ENCODE assay signal across 11 cellular contexts in the genomic region with DNA sequence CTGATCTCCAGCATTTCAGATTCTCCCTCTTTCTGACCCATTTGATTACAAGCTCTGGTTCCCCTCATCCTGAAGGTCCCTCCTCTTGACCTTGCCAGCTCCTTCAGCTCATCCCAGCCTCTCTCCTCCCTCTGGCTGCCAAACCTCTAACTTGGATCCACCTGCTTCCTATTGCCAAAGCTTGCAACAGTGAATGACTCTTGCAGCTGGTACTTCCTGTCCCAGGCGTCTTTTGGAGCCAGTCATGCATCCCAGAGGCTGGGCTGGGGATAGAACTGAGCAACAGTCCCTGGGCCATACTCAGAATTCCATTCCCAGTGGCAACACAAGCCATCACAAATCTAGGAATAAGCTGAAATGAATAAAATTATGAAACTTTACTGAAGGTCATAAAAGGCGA. TPM values are rescaled to one million over a fixed set of nuclear protein-coding genes. Genes with fewer than 3 reads are reported as not detected.
A peak's percentile ranks its signal among the peaks of the same experiment; 100 is the strongest.
DNase-seq lines count a peak whose midpoint lies in the region; ATAC-seq and TF ChIP-seq lines count a peak whose summit lies in the region.
"Had no signal": no experiment of that assay in that cellular context is flagged by ENCODE, and none has a peak within 500 bp of the region (broad histone marks: within the 10 kb centered on the region; RNA-seq: fewer than 3 reads in every experiment).

No MANE protein-coding gene starts in this region.

- H3K9me3 ChIP-seq in CD4-positive, CD25-positive, alpha-beta regulatory T cell (ENCODE audit: control insufficient read depth in 2 of 2, low read length in 2 of 2): no peaks in the 10 kb centered on the region
- H3K9me3 ChIP-seq: suprapubic skin had no signal

- H3K4me3 Mint-ChIP-seq in CD4-positive, CD25-positive, alpha-beta regulatory T cell: no peak overlapping the region
- no peak overlapping the region for H3K4me3 Mint-ChIP-seq in chondrocyte (ENCODE audit: unreplicated experiment)
- H3K4me3 Mint-ChIP-seq: activated naive CD8-positive, alpha-beta T cell treated with anti-CD3 and anti-CD28 coated beads for 36 hours had no signal

- peaks cover 0 to 2% (median 0%) of the 10 kb centered on the region in 7 donors for H3K9me3 Mint-ChIP-seq in CD4-positive, CD25-positive, alpha-beta regulatory T cell
- H3K9me3 Mint-ChIP-seq in chondrocyte (ENCODE audit: low read depth): peaks cover 3% of the 10 kb centered on the region
- H3K9me3 Mint-ChIP-seq: activated naive CD8-positive, alpha-beta T cell treated with anti-CD3 and anti-CD28 coated beads for 36 hours had no signal

- H3K27me3 ChIP-seq in CD4-positive, CD25-positive, alpha-beta regulatory T cell (ENCODE audit: control insufficient read depth, insufficient read depth, low read length): no peaks in the 10 kb centered on the region
- H3K27me3 ChIP-seq: suprapubic skin had no signal

- peaks cover 21% of the 10 kb centered on the region for H3K4me1 ChIP-seq in CD4-positive, CD25-positive, alpha-beta regulatory T cell (ENCODE audit: control insufficient read depth, insufficient read depth, low read length, poor library complexity, severe bottlenecking)

- ATAC-seq in CD4-positive, CD25-positive, alpha-beta regulatory T cell (ENCODE audit: low read depth in 2 of 2): no peak
- ATAC-seq in GM21390 (IDR thresholded peaks at IDR 0.05; ENCODE audit: unreplicated experiment): no peak

- peaks cover 7% of the 10 kb centered on the region for H3K27me3 Mint-ChIP-seq in CD4-positive, CD25-positive, alpha-beta regulatory T cell
- H3K27me3 Mint-ChIP-seq in chondrocyte (ENCODE audit: low read depth): no peaks in the 10 kb centered on the region
- H3K27me3 Mint-ChIP-seq: activated naive CD8-positive, alpha-beta T cell treated with anti-CD3 and anti-CD28 coated beads for 36 hours had no signal

- H3K36me3 Mint-ChIP-seq in CD4-positive, CD25-positive, alpha-beta regulatory T cell: no peaks in the 10 kb centered on the region
- H3K36me3 Mint-ChIP-seq in chondrocyte (ENCODE audit: low read depth): no peaks in the 10 kb centered on the region
- H3K36me3 Mint-ChIP-seq: activated naive CD8-positive, alpha-beta T cell treated with anti-CD3 and anti-CD28 coated beads for 36 hours had no signal

- no peaks in the 10 kb centered on the region for H3K36me3 ChIP-seq in CD4-positive, CD25-positive, alpha-beta regulatory T cell (ENCODE audit: control insufficient read depth, insufficient read depth, low read length)
- H3K36me3 ChIP-seq: suprapubic skin had no signal

- no peak overlapping the region for H3K27ac ChIP-seq in CD4-positive, CD25-positive, alpha-beta regulatory T cell (ENCODE audit: insufficient read depth, low read length, poor library complexity, severe bottlenecking)
- H3K27ac ChIP-seq: suprapubic skin had no signal

- peak overlapping the region in 2 of 3 donors; percentile 71 to 77 for H3K27ac Mint-ChIP-seq in CD4-positive, CD25-positive, alpha-beta regulatory T cell
- peak overlapping the region; percentile 88 for H3K27ac Mint-ChIP-seq in chondrocyte (ENCODE audit: unreplicated experiment)
- H3K27ac Mint-ChIP-seq: activated naive CD8-positive, alpha-beta T cell treated with anti-CD3 and anti-CD28 coated beads for 36 hours had no signal

- no peak overlapping the region for H3K4me3 ChIP-seq in CD4-positive, CD25-positive, alpha-beta regulatory T cell (ENCODE audit: low read depth, low read length)
- H3K4me3 ChIP-seq: suprapubic skin had no signal

- H3K4me1 Mint-ChIP-seq in CD4-positive, CD25-positive, alpha-beta regulatory T cell: peaks cover 22 to 48% (median 31%) of the 10 kb centered on the region in 4 donors
- H3K4me1 Mint-ChIP-seq in chondrocyte (ENCODE audit: low read depth): peaks cover 9% of the 10 kb centered on the region

- TF ChIP-seq CTCF in chondrocyte (IDR thresholded peaks at IDR 0.05) (no peak), GM20000 (IDR thresholded peaks at IDR 0.05; ENCODE audit: extremely low read depth, missing control alignments) (no peak)

- no peak for DNase-seq in CD4-positive, CD25-positive, alpha-beta regulatory T cell
- DNase-seq in LHCN-M2 (ENCODE audit: low read depth): peak; percentile 83
- DNase-seq in chondrocyte (ENCODE audit: low spot score): no peak
- DNase-seq in occipital lobe (lab: John Stamatoyannopoulos, UW): peak; percentile 15
- DNase-seq in GM20000 (ENCODE audit: low spot score): no peak
- no peak for DNase-seq in stimulated activated CD4-positive, alpha-beta T cell treated with anti-CD3 and anti-CD28 coated beads, Interleukin-4, amount 100 ng/mL, for 4 hours
- no peak for DNase-seq in CD1c-positive myeloid dendritic cell (ENCODE audit: extremely low spot score)
- DNase-seq: activated naive CD8-positive, alpha-beta T cell treated with anti-CD3 and anti-CD28 coated beads for 36 hours had no signal

RNA-seq across cellular contexts. Expression of a gene that starts 27.7 kb away (rescaled TPM):
- total RNA-seq in CD4-positive, CD25-positive, alpha-beta regulatory T cell: 1.1 TPM
- polyA plus RNA-seq in CD4-positive, CD25-positive, alpha-beta regulatory T cell: not detected
- total RNA-seq in LHCN-M2 (2014; rRNA removed) (52.0 and 58.6 TPM in 2 replicates), chondrocyte (0.46 to 7.3 TPM (median 5.2 TPM) in 3 replicates), occipital lobe (not detected)
- 31.2 TPM for polyA plus RNA-seq in LHCN-M2 (2012)
- total RNA-seq: activated naive CD8-positive, alpha-beta T cell treated with anti-CD3 and anti-CD28 coated beads for 36 hours; T-helper 2 cell treated with Interferon-gamma antibody and Interleukin-4, amounts not matched to agents 100 ng/mL and 5 ng/mL, for 36 hours had no signal

Comparison
In these comparisons a context has a peak if more than half of its experiments do, and no peak if none do; other contexts are left out.
1. DNase-seq: peak in LHCN-M2 (single experiment) and occipital lobe (single experiment); none in CD4-positive, CD25-positive, alpha-beta regulatory T cell (0 of 3), chondrocyte (single experiment), GM20000 (single experiment), stimulated activated CD4-positive, alpha-beta T cell treated with anti-CD3 and anti-CD28 coated beads, Interleukin-4, amount 100 ng/mL, for 4 hours (0 of 2) and CD1c-positive myeloid dendritic cell (single experiment).